ENCODE assay signal across 27 cellular contexts in the genomic region with DNA sequence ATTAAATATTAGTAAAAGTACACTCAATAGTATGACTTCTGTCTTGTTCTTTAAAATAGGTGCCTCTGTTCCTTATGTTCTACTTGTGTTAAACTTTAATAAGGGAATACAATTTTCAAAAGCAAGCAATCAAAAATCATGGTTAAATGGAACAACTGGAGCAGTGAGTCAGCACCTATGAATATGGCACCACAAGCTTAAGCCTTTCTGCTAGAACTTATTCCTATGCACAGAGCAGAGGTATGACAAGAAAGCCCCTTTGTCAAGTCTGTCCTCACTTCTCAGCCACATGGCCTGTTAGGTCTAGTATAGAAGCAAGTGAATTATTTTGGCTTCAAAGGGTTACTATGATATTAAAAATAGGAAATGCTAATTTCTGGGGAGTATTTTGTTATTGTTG. TPM values are rescaled to one million over a fixed set of nuclear protein-coding genes. Genes with fewer than 3 reads are reported as not detected.
"Had no signal": no experiment of that assay in that cellular context is flagged by ENCODE, and none has a peak within 500 bp of the region (broad histone marks: within the 10 kb centered on the region; RNA-seq: fewer than 3 reads in every experiment).

No MANE protein-coding gene starts in this region.

- H3K27me3 ChIP-seq: MG63 had no signal

- H3K4me3 ChIP-seq: MG63, SK-N-MC had no signal

- H3K9me3 ChIP-seq: MG63 had no signal

- H3K27ac ChIP-seq: KMS-11, SK-N-MC had no signal

- ATAC-seq: activated T-cell treated with anti-CD3 and anti-CD28 coated beads, Interleukin-2, amount 50 U/mL, for 4 hours; Right ventricle myocardium inferior; T-cell had no signal

- H3K36me3 ChIP-seq: MG63 had no signal

- FAIRE-seq: TTC549 had no signal

- DNase-seq: activated B cell treated with CpG ODN at 0.5 μM for 24 hours; activated CD4-positive, alpha-beta memory T cell treated with anti-CD3 and anti-CD28 coated beads for 36 hours; activated CD4-positive, alpha-beta T cell treated with anti-CD3 and anti-CD28 coated beads for 1 hour; activated CD4-positive, alpha-beta T cell treated with anti-CD3 and anti-CD28 coated beads, Interleukin-2, amount 10 ng/mL, durations not matched to agents 7 days and 5 days; activated CD8-positive, alpha-beta memory T cell treated with anti-CD3 and anti-CD28 coated beads for 24 hours; activated gamma-delta T cell; activated naive CD4-positive, alpha-beta T cell treated with anti-CD3 and anti-CD28 coated beads for 36 hours; activated T-cell treated with anti-CD3 and anti-CD28 coated beads, Interleukin-2, amount 50 U/mL, for 4 hours; amygdala; MG63; NCI-H1105; NCI-H1436; NCI-H1694 treated with DMSO at 0.1 percent for 48 hours; NCI-H2029 treated with DMSO at 0.1 percent for 48 hours; NCI-H345; NCI-H510A; NCI-H526 treated with DMSO at 0.1 percent for 48 hours; NCI-H82; RPMI8226; T-cell; T-helper 2 cell; T1000 had no signal

RNA-seq across cellular contexts. Expression of gene FAM13C, which starts 29.8 kb away (rescaled TPM):
- total RNA-seq: activated B cell treated with CpG ODN at 0.5 μM for 24 hours; activated CD4-positive, alpha-beta memory T cell treated with anti-CD3 and anti-CD28 coated beads for 36 hours; activated CD4-positive, alpha-beta T cell treated with anti-CD3 and anti-CD28 coated beads, Interleukin-2, amount 10 ng/mL, durations not matched to agents 7 days and 5 days; activated naive CD4-positive, alpha-beta T cell treated with anti-CD3 and anti-CD28 coated beads for 36 hours; activated T-cell treated with anti-CD3 and anti-CD28 coated beads, Interleukin-2, amount 50 U/mL, for 4 hours; OCI-LY7; T-cell had no signal
